1 cellular context compared by ENCODE assay signal in genomic region chr4:151786158-151786495, GRCh38.
TF ChIP-seq lines count a peak whose summit lies in the region.

No MANE protein-coding gene starts in this region.

TF ChIP-seq in H1, 55 proteins besides CTCF, POLR2A, EP300 and RAD21:
- TF ChIP-seq BRCA1 (IDR thresholded peaks at IDR 0.05; ENCODE audit: low read depth, low read length) (no peak), RXRA (IDR thresholded peaks at IDR 0.05; ENCODE audit: insufficient read depth, low read depth, low read length) (no peak), CHD2 (IDR thresholded peaks at IDR 0.05; ENCODE audit: low read length) (no peak), EGR1 (IDR thresholded peaks at IDR 0.05; ENCODE audit: borderline replicate concordance, low read depth, low read length) (no peak), HDAC6 (IDR thresholded peaks at IDR 0.05; ENCODE audit: low read depth, low read length) (no peak), ASH2L (IDR thresholded peaks at IDR 0.05; ENCODE audit: low read length) (no peak), KDM5A (IDR thresholded peaks at IDR 0.05; ENCODE audit: low read length) (no peak), SIN3A (conservative IDR thresholded peaks at IDR 0.05 in 1 of 2, IDR thresholded peaks at IDR 0.05 in 1 of 2; ENCODE audit: low read depth in 1 of 2, low read length in 2 of 2) (no peak), FOSL1 (IDR thresholded peaks at IDR 0.05; ENCODE audit: insufficient read depth, low read depth, low read length) (no peak)
- TF ChIP-seq, protein P1, sequence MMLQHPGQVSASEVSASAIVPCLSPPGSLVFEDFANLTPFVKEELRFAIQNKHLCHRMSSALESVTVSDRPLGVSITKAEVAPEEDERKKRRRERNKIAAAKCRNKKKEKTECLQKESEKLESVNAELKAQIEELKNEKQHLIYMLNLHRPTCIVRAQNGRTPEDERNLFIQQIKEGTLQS (IDR thresholded peaks at IDR 0.05; ENCODE audit: insufficient read depth, low read depth, low read length) = no peak
